ENCODE assay signal across 8 cellular contexts in genomic region chr17:73952498-73953205, GRCh38.
DNase-seq lines count a peak whose midpoint lies in the region; ATAC-seq and TF ChIP-seq lines count a peak whose summit lies in the region.

No MANE protein-coding gene starts in this region.

- ATAC-seq in IMR-90 (ENCODE audit: low read depth), result no peak
- ATAC-seq in activated CD8-positive, alpha-beta T cell treated with anti-CD3 and anti-CD28 coated beads for 36 hours, result peak; percentile 81
- peak; percentile 84 for ATAC-seq in Right ventricle myocardium superior (ENCODE audit: poor library complexity)
- ATAC-seq in GM21526 (IDR thresholded peaks at IDR 0.05; ENCODE audit: low FRiP score, unreplicated experiment), result no peak

- H2BK15ac ChIP-seq in IMR-90 (ENCODE audit: low read depth, low read length), result no peak overlapping the region

- H3K27ac Mint-ChIP-seq in activated CD8-positive, alpha-beta T cell treated with anti-CD3 and anti-CD28 coated beads for 36 hours, result no peak overlapping the region

- H3K4me1 Mint-ChIP-seq in activated CD8-positive, alpha-beta T cell treated with anti-CD3 and anti-CD28 coated beads for 36 hours (ENCODE audit: low read depth), result no peaks in the 10 kb centered on the region

- no peaks in the 10 kb centered on the region for H3K9me3 Mint-ChIP-seq in activated CD8-positive, alpha-beta T cell treated with anti-CD3 and anti-CD28 coated beads for 36 hours

- in situ Hi-C loops in IMR-90 (cut with MboI; ENCODE audit: low sequenced_read_pairs), result loop anchor here (25.0 kb wide), 1 partner anchor 160 kb away; no protein-coding TSS in a partner anchor

- H2AK5ac ChIP-seq in IMR-90 (ENCODE audit: low read depth, low read length), result no peak overlapping the region

- no peak overlapping the region for H2AFZ ChIP-seq in IMR-90 (replicated peaks; ENCODE audit: low read length, poor library complexity)

- no peak overlapping the region for H3K18ac ChIP-seq in IMR-90 (ENCODE audit: low read depth, low read length)

- H3K36me3 Mint-ChIP-seq in activated CD8-positive, alpha-beta T cell treated with anti-CD3 and anti-CD28 coated beads for 36 hours (ENCODE audit: low read depth), result no peaks in the 10 kb centered on the region

- H3K23ac ChIP-seq in IMR-90 (ENCODE audit: low read depth, low read length), result no peak overlapping the region

- POLR2A ChIA-PET in IMR-90 (lab: Charles Lee; ENCODE audit: unreplicated experiment), result no interaction called here
- POLR2A ChIA-PET in activated CD8-positive, alpha-beta T cell treated with anti-CD3 and anti-CD28 coated beads for 36 hours (lab: Charles Lee), result no interaction called here

- peaks cover 10% of the 10 kb centered on the region for H3K27me3 Mint-ChIP-seq in activated CD8-positive, alpha-beta T cell treated with anti-CD3 and anti-CD28 coated beads for 36 hours

- no peak overlapping the region for H4K8ac ChIP-seq in IMR-90 (ENCODE audit: low read depth in 2 of 2, low read length in 2 of 2)

- peaks cover 45% of the 10 kb centered on the region for H3K9me3 ChIP-seq in IMR-90 (ENCODE audit: control insufficient read depth, insufficient read depth, low read length)

- H4K20me1 ChIP-seq in IMR-90 (ENCODE audit: insufficient read depth, low read length), result no peaks in the 10 kb centered on the region

- H3K56ac ChIP-seq in IMR-90 (ENCODE audit: extremely low read depth, insufficient read depth, low read length), result no peak overlapping the region

- intact Hi-C loops in IMR-90 (cut with micrococcal nuclease) (no loop called here), Right ventricle myocardium superior (cut with DNase I) (no loop called here)
- intact Hi-C loops in activated CD8-positive, alpha-beta T cell treated with anti-CD3 and anti-CD28 coated beads for 36 hours (cut with micrococcal nuclease), result loop anchor here (10.0 kb wide), 1 partner anchor 308 kb away; the partner anchor contains the start of gene SDK2

- no peaks in the 10 kb centered on the region for H3K9me1 ChIP-seq in IMR-90 (ENCODE audit: insufficient read depth, low read length)

- no peaks in the 10 kb centered on the region for H3K79me1 ChIP-seq in IMR-90 (ENCODE audit: low read depth in 1 of 2, low read length in 2 of 2)

- no peak overlapping the region for H2AK9ac ChIP-seq in IMR-90 (replicated peaks; ENCODE audit: low read depth, low read length, poor library complexity)

- H3K9ac ChIP-seq in IMR-90 (ENCODE audit: low read depth, low read length) (no peak overlapping the region), rectal smooth muscle tissue (ENCODE audit: low read length) (no peak overlapping the region)

- TF ChIP-seq RAD21 in IMR-90 (IDR thresholded peaks at IDR 0.05; ENCODE audit: low read length), result no peak

- H4K91ac ChIP-seq in IMR-90 (ENCODE audit: insufficient read depth, low read depth, low read length), result no peak overlapping the region

- peak overlapping the region; percentile 58 for H2BK5ac ChIP-seq in IMR-90 (ENCODE audit: low read depth, low read length, poor library complexity, severe bottlenecking)

- BruUV-seq in IMR-90 (replicated peaks; lab: Mats Ljungman, UMichigan), result no TSS peak

- CTCF ChIA-PET in IMR-90 (lab: Yijun Ruan, JAX), result no interaction called here
- CTCF ChIA-PET in activated CD8-positive, alpha-beta T cell treated with anti-CD3 and anti-CD28 coated beads for 36 hours (lab: Charles Lee), result no interaction called here

- DNase-seq in AG08395 (ENCODE audit: low spot score) (peak; percentile 47), IMR-90 (no peak), Right ventricle myocardium superior (peak; percentile 52), NCI-H1105 treated with DMSO at 0.1 percent for 48 hours (lab: John Stamatoyannopoulos, UW) (no peak), kidney glomerular epithelial cell (lab: John Stamatoyannopoulos, UW) (no peak)
- peak; percentile 56 for DNase-seq in activated CD8-positive, alpha-beta T cell treated with anti-CD3 and anti-CD28 coated beads for 36 hours

- 4% methylated on average over 46 of the region's 66 CpGs; no CpG with 5 or more reads in 1 of the 2 experiments for WGBS in IMR-90 (ENCODE audit: extremely low coverage in 2 of 2, insufficient read length in 1 of 2), 2 experiments

- TF ChIP-seq CTCF in IMR-90 (conservative IDR thresholded peaks at IDR 0.05; ENCODE audit: low read depth, low read length), result no peak
- peak; percentile 58 for TF ChIP-seq CTCF in activated CD8-positive, alpha-beta T cell treated with anti-CD3 and anti-CD28 coated beads for 36 hours (IDR thresholded peaks at IDR 0.05)

- H2BK120ac ChIP-seq in IMR-90 (ENCODE audit: low read depth, low read length), result no peak overlapping the region

- H3K27me3 ChIP-seq in IMR-90 (ENCODE audit: control insufficient read depth, insufficient read depth, low read length) (no peaks in the 10 kb centered on the region), rectal smooth muscle tissue (ENCODE audit: control insufficient read depth, insufficient read depth, low read length) (peaks cover 15% of the 10 kb centered on the region)

- no peak for TF ChIP-seq POLR2A in IMR-90 (IDR thresholded peaks at IDR 0.05; ENCODE audit: low read depth, low read length)

- no peak overlapping the region for H4K5ac ChIP-seq in IMR-90 (ENCODE audit: low read depth, low read length)

- dilution Hi-C loops in IMR-90 (cut with HindIII; ENCODE audit: low sequenced_read_pairs, unreplicated experiment), result no loop called here

- no peak overlapping the region for H2BK20ac ChIP-seq in IMR-90 (ENCODE audit: low read depth, low read length)

- no peak overlapping the region for H3K27ac ChIP-seq in IMR-90 (ENCODE audit: insufficient read depth, low read length)
- no peak overlapping the region for H3K27ac ChIP-seq in rectal smooth muscle tissue (ENCODE audit: low read depth, low read length)

- no peaks in the 10 kb centered on the region for H3K36me3 ChIP-seq in IMR-90 (ENCODE audit: control insufficient read depth, insufficient read depth, low read length)
- H3K36me3 ChIP-seq in rectal smooth muscle tissue (ENCODE audit: control insufficient read depth, insufficient read depth, low read length), result no peaks in the 10 kb centered on the region

- H3K4me1 ChIP-seq in IMR-90 (ENCODE audit: control insufficient read depth, insufficient read depth, low read length) (no peaks in the 10 kb centered on the region), rectal smooth muscle tissue (ENCODE audit: control insufficient read depth, insufficient read depth, low read length) (no peaks in the 10 kb centered on the region)

- H3K4me3 ChIP-seq in IMR-90 (ENCODE audit: insufficient read depth, low read depth, low read length), result no peak overlapping the region
- H3K4me3 ChIP-seq in rectal smooth muscle tissue (ENCODE audit: low read length), result peak overlapping the region; percentile 35

- H3K4me2 ChIP-seq in IMR-90 (ENCODE audit: low read depth, low read length), result no peak overlapping the region

- H3K14ac ChIP-seq in IMR-90 (replicated peaks; ENCODE audit: low read depth, low read length), result no peak overlapping the region

- H3K4ac ChIP-seq in IMR-90 (ENCODE audit: low read depth, low read length), result no peak overlapping the region

- H3K4me3 Mint-ChIP-seq in activated CD8-positive, alpha-beta T cell treated with anti-CD3 and anti-CD28 coated beads for 36 hours, result no peak overlapping the region

TF ChIP-seq in IMR-90, 13 proteins besides CTCF, POLR2A, EP300 and RAD21:
- TF ChIP-seq MXI1 (IDR thresholded peaks at IDR 0.05; ENCODE audit: borderline replicate concordance, low read depth, low read length), result no peak
- no peak for TF ChIP-seq FOS (IDR thresholded peaks at IDR 0.05; ENCODE audit: low read depth, low read length)
- TF ChIP-seq MAFK (IDR thresholded peaks at IDR 0.05; ENCODE audit: low read depth, low read length), result no peak
- no peak for TF ChIP-seq CEBPB (IDR thresholded peaks at IDR 0.05; ENCODE audit: low read depth, low read length)
- no peak for TF ChIP-seq ELK1 (IDR thresholded peaks at IDR 0.05; ENCODE audit: borderline replicate concordance, low read depth, low read length)
- TF ChIP-seq SMC3 (IDR thresholded peaks at IDR 0.05; ENCODE audit: low read depth, low read length), result no peak
- TF ChIP-seq RFX5 (IDR thresholded peaks at IDR 0.05; ENCODE audit: low read depth, low read length), result no peak
- no peak for TF ChIP-seq CHD1 (IDR thresholded peaks at IDR 0.05; ENCODE audit: low read depth, low read length)
- no peak for TF ChIP-seq USF2 (IDR thresholded peaks at IDR 0.05; ENCODE audit: low read depth, low read length)
- TF ChIP-seq BHLHE40 (IDR thresholded peaks at IDR 0.05; ENCODE audit: low read depth, low read length), result no peak
- no peak for TF ChIP-seq NFE2L2 (IDR thresholded peaks at IDR 0.05; ENCODE audit: low read depth, low read length)
- TF ChIP-seq RCOR1 (IDR thresholded peaks at IDR 0.05; ENCODE audit: insufficient replicate concordance, low read length), result no peak
- no peak for TF ChIP-seq MAZ (IDR thresholded peaks at IDR 0.05; ENCODE audit: borderline replicate concordance, low read depth, low read length)

Comparison
In these comparisons a context has a peak if more than half of its experiments do, and no peak if none do; other contexts are left out.
1. DNase-seq: peak in AG08395 (single experiment), activated CD8-positive, alpha-beta T cell treated with anti-CD3 and anti-CD28 coated beads for 36 hours (single experiment) and Right ventricle myocardium superior (single experiment); none in IMR-90 (single experiment), NCI-H1105 treated with DMSO at 0.1 percent for 48 hours (single experiment) and kidney glomerular epithelial cell (single experiment).
2. ATAC-seq: peak in activated CD8-positive, alpha-beta T cell treated with anti-CD3 and anti-CD28 coated beads for 36 hours (single experiment) and Right ventricle myocardium superior (single experiment); none in IMR-90 (single experiment) and GM21526 (single experiment).